In the genomic region with DNA sequence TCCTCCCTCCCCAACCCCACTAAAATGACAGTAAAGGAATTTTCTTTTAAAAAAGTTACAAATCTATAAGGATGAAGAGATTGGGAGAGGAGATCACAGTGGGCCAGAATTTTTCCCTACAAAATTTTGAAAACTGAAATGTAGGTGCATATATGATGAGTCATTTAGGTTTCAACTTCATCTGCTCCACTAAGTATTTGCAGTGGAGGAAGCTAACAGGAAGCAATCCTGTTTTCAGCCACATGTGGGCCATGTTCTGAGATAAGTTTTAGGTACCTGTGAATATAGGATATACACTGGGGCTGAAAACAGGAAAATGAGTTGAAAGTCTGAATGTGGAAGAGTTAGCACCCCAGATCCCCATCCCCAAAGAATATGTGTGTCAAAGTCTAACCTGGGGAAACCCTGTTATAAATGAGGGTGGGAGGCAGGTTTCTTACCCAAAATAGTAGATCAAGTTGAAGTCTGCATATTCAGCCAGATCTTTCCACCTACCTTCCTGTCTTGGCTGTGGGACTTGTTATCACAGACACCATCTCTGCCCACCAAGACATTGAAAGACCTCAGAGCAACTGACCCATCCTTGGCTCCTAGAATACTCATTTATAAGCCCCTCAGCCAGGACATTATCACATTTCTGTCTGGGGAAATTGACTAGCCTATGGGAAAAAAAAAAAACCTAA, we compare ENCODE assay signal across 14 cellular contexts.
DNase-seq lines count a peak whose midpoint lies in the region; ATAC-seq and TF ChIP-seq lines count a peak whose summit lies in the region.
"Had no signal": no experiment of that assay in that cellular context is flagged by ENCODE, and none has a peak within 500 bp of the region (broad histone marks: within the 10 kb centered on the region; RNA-seq: fewer than 3 reads in every experiment).

No MANE protein-coding gene starts in this region.

- TF ChIP-seq POLR2A in testis (IDR thresholded peaks at IDR 0.05), result no peak

- ATAC-seq in stimulated activated naive CD8-positive, alpha-beta T cell treated with anti-CD3 and anti-CD28 coated beads, Interleukin-15, Interleukin-2, amounts not matched to agents 100 U/mL and 50 U/mL, for 24 hours, result peak; percentile 62
- ATAC-seq in GM21723 (IDR thresholded peaks at IDR 0.05; ENCODE audit: unreplicated experiment), result no peak
- ATAC-seq: lower lobe of right lung had no signal

- peaks cover 88% of the 10 kb centered on the region for H3K79me2 ChIP-seq in Karpas-422 (ENCODE audit: low read length)

- H2AFZ ChIP-seq in Karpas-422 (ENCODE audit: low read length), result no peak overlapping the region

- no peak overlapping the region for H3K4me2 ChIP-seq in Karpas-422 (ENCODE audit: low read depth, low read length, poor library complexity, severe bottlenecking)
- H3K4me2 ChIP-seq: smooth muscle cell had no signal

- peaks cover 3% of the 10 kb centered on the region for H3K9me3 Mint-ChIP-seq in activated naive CD4-positive, alpha-beta T cell treated with anti-CD3 and anti-CD28 coated beads for 36 hours

- no peaks in the 10 kb centered on the region for H3K9me2 ChIP-seq in Karpas-422 (replicated peaks; ENCODE audit: insufficient read depth, low read length)

- CTCF ChIA-PET in activated naive CD4-positive, alpha-beta T cell treated with anti-CD3 and anti-CD28 coated beads for 36 hours (lab: Charles Lee), result interaction anchor here (0.6 to 1.4 kb wide), 3 partner anchors 23 to 94 kb away, joined by 3 to 7 read pairs (median 3); no protein-coding TSS in a partner anchor

- peak overlapping the region; percentile 64 for H3K27ac Mint-ChIP-seq in activated naive CD4-positive, alpha-beta T cell treated with anti-CD3 and anti-CD28 coated beads for 36 hours

- peak overlapping the region; percentile 11; the same call in 1 of the 2 replicates for H3K27ac ChIP-seq in Karpas-422 (ENCODE audit: low read length)
- no peak overlapping the region for H3K27ac ChIP-seq in testis
- H3K27ac ChIP-seq: lower lobe of right lung, SJSA1, vagina had no signal

- H3K4me1 ChIP-seq in Karpas-422 (ENCODE audit: low read length) (peaks cover 3% of the 10 kb centered on the region; the same call in 1 of the 2 replicates), testis (no peaks in the 10 kb centered on the region)
- H3K4me1 ChIP-seq: lower lobe of right lung, SJSA1 had no signal

- H3K27me3 Mint-ChIP-seq in activated naive CD4-positive, alpha-beta T cell treated with anti-CD3 and anti-CD28 coated beads for 36 hours (ENCODE audit: low read depth), result no peaks in the 10 kb centered on the region

- H3K4me3 Mint-ChIP-seq in activated naive CD4-positive, alpha-beta T cell treated with anti-CD3 and anti-CD28 coated beads for 36 hours, result no peak overlapping the region

- no peak overlapping the region for H3K4me3 ChIP-seq in Karpas-422 (ENCODE audit: low read length)
- no peak overlapping the region for H3K4me3 ChIP-seq in choroid plexus epithelial cell (ENCODE audit: low read depth, low read length)
- no peak overlapping the region for H3K4me3 ChIP-seq in testis
- H3K4me3 ChIP-seq: lower lobe of right lung, SJSA1, smooth muscle cell, vagina had no signal

- H3K36me3 Mint-ChIP-seq in activated naive CD4-positive, alpha-beta T cell treated with anti-CD3 and anti-CD28 coated beads for 36 hours (ENCODE audit: low read depth), result no peaks in the 10 kb centered on the region

- intact Hi-C loops in activated naive CD4-positive, alpha-beta T cell treated with anti-CD3 and anti-CD28 coated beads for 36 hours (cut with micrococcal nuclease), result no loop called here
- intact Hi-C loops in testis (cut with DNase I; ENCODE audit: low total_unique reads), result no loop called here

- H3K9me3 ChIP-seq in Karpas-422 (ENCODE audit: low read length), result no peaks in the 10 kb centered on the region
- no peaks in the 10 kb centered on the region for H3K9me3 ChIP-seq in testis
- H3K9me3 ChIP-seq: lower lobe of right lung, SJSA1, vagina had no signal

- H3K27me3 ChIP-seq in Karpas-422 (ENCODE audit: low read length) (no peaks in the 10 kb centered on the region), testis (no peaks in the 10 kb centered on the region)
- H3K27me3 ChIP-seq: SJSA1, vagina had no signal

- peak; percentile 19 for DNase-seq in activated naive CD4-positive, alpha-beta T cell treated with anti-CD3 and anti-CD28 coated beads for 36 hours
- DNase-seq in activated naive CD4-positive, alpha-beta T cell treated with Interleukin-2 at 50 U/mL for 16 hours, result no peak
- no peak for DNase-seq in Karpas-422
- peak; percentile 48 for DNase-seq in choroid plexus epithelial cell (ENCODE audit: low read depth)
- no peak for DNase-seq in stimulated activated naive CD8-positive, alpha-beta T cell treated with anti-CD3 and anti-CD28 coated beads, Interleukin-15, Interleukin-2, amounts not matched to agents 100 U/mL and 50 U/mL, for 24 hours
- DNase-seq in testis, result no peak
- DNase-seq in stimulated activated naive CD4-positive, alpha-beta T cell treated with Interleukin-2 at 50 U/mL for 16 hours (lab: John Stamatoyannopoulos, UW), result no peak
- DNase-seq: head of caudate nucleus, lower lobe of right lung, NCI-H774 had no signal

- TF ChIP-seq CTCF in choroid plexus epithelial cell (conservative IDR thresholded peaks at IDR 0.05; ENCODE audit: low read depth, low read length) (peak; percentile 13), testis (IDR thresholded peaks at IDR 0.05) (no peak)

- H4K20me1 ChIP-seq in Karpas-422 (ENCODE audit: insufficient read depth, low read depth, low read length), result no peaks in the 10 kb centered on the region

- H3K4me1 Mint-ChIP-seq in activated naive CD4-positive, alpha-beta T cell treated with anti-CD3 and anti-CD28 coated beads for 36 hours (ENCODE audit: low read depth), result peaks cover 44% of the 10 kb centered on the region

- H3K36me3 ChIP-seq in Karpas-422 (ENCODE audit: insufficient read depth, low read length) (no peaks in the 10 kb centered on the region), testis (ENCODE audit: low read depth, missing control alignments) (no peaks in the 10 kb centered on the region)
- H3K36me3 ChIP-seq: lower lobe of right lung, SJSA1, vagina had no signal

- H3K9ac ChIP-seq in Karpas-422 (ENCODE audit: low read length), result no peak overlapping the region

Comparison
In these comparisons a context has a peak if more than half of its experiments do, and no peak if none do; other contexts are left out.
1. DNase-seq: peak in activated naive CD4-positive, alpha-beta T cell treated with anti-CD3 and anti-CD28 coated beads for 36 hours (single experiment) and choroid plexus epithelial cell (single experiment); none in activated naive CD4-positive, alpha-beta T cell treated with Interleukin-2 at 50 U/mL for 16 hours (single experiment), Karpas-422 (single experiment), stimulated activated naive CD8-positive, alpha-beta T cell treated with anti-CD3 and anti-CD28 coated beads, Interleukin-15, Interleukin-2, amounts not matched to agents 100 U/mL and 50 U/mL, for 24 hours (single experiment), testis (single experiment) and stimulated activated naive CD4-positive, alpha-beta T cell treated with Interleukin-2 at 50 U/mL for 16 hours (single experiment).